16 cellular contexts compared by ENCODE assay signal in the genomic region with DNA sequence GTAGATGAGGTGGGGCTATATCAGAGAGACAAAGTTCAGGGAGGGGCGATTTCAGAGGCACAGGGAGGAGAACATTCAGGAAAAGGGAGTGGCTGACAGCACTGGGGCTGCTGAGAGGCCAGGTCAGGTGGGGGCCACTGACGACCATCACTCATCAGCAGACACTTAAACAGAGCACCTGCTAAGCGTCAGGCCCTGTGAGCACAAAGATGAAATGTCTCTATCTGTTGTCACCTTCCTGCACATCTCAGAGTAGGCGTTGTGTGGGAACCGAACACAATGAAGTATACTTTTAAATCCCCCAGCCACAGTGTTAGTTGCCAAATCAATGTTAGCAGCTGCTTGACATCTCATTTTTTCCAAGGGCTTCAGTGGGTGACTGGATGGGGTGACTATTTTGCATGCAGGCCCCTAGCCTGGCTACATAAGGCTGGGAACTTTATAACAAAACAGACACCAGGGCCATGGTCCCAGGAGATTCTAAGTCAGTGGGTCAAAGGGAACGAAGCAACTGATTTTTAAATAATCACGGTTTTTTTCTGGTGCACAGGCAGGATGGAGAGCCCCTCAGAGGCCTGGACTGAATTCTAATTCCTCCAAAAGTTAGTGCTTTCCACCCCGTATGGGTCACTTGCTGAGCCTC. TPM values are rescaled to one million over a fixed set of nuclear protein-coding genes. Genes with fewer than 3 reads are reported as not detected.
DNase-seq lines count a peak whose midpoint lies in the region; ATAC-seq and TF ChIP-seq lines count a peak whose summit lies in the region.
"Had no signal": no experiment of that assay in that cellular context is flagged by ENCODE, and none has a peak within 500 bp of the region (broad histone marks: within the 10 kb centered on the region; RNA-seq: fewer than 3 reads in every experiment).

No MANE protein-coding gene starts in this region.

- H3K27ac ChIP-seq in BLaER1 treated with 17β-estradiol and CSF1 and Interleukin-3, amounts not matched to agents 10 nM and 100 nM = no peak overlapping the region
- H3K27ac ChIP-seq in HEK293 (ENCODE audit: extremely low read depth, low read depth, low read length) (no peak overlapping the region), cardiac muscle cell (peak overlapping the region; percentile 44), mammary epithelial cell (ENCODE audit: insufficient read depth, low read depth, low read length) (no peak overlapping the region), SJCRH30 (no peak overlapping the region), PC-9 (no peak overlapping the region)
- H3K27ac ChIP-seq: A549 had no signal

- H3K27me3 ChIP-seq in BLaER1 treated with 17β-estradiol and CSF1 and Interleukin-3, amounts not matched to agents 10 nM and 100 nM = no peaks in the 10 kb centered on the region
- peaks cover 14% of the 10 kb centered on the region for H3K27me3 ChIP-seq in cardiac muscle cell
- no peaks in the 10 kb centered on the region for H3K27me3 ChIP-seq in mammary epithelial cell (ENCODE audit: insufficient read depth, low read length)
- H3K27me3 ChIP-seq in SJCRH30 = no peaks in the 10 kb centered on the region
- H3K27me3 ChIP-seq in PC-9 (ENCODE audit: insufficient read depth, low read depth) = no peaks in the 10 kb centered on the region

- DNase-seq in cardiac muscle cell (ENCODE audit: low read depth in 1 of 2, low spot score in 1 of 2) = peak in 1 of 2 donors; percentile 64
- no peak for DNase-seq in mucosa of descending colon
- DNase-seq in mammary epithelial cell = no peak
- DNase-seq in SJCRH30 = no peak
- DNase-seq in activated T-cell treated with anti-CD3 and anti-CD28 coated beads, Interleukin-2, amount 50 U/mL, for 1 hour = no peak
- no peak for DNase-seq in PC-9
- DNase-seq: CD4-positive, CD25-positive, alpha-beta regulatory T cell; DMS53; KG1; NCI-H1092; NCI-H1694 treated with DMSO at 0.1 percent for 48 hours; NCI-H446 had no signal

- no peaks in the 10 kb centered on the region for H4K20me1 ChIP-seq in BLaER1 treated with 17β-estradiol and CSF1 and Interleukin-3, amounts not matched to agents 10 nM and 100 nM
- H4K20me1 ChIP-seq in mammary epithelial cell (ENCODE audit: insufficient read depth, low read length) (no peaks in the 10 kb centered on the region), PC-9 (ENCODE audit: insufficient read depth) (no peaks in the 10 kb centered on the region)

- peaks cover 0 to 10% (median 3%) of the 10 kb centered on the region in 11 experiments; a peak in 5 of 22 replicates for H3K9me3 ChIP-seq in BLaER1 treated with 17β-estradiol and CSF1 and Interleukin-3, amounts not matched to agents 10 nM and 100 nM (replicated peaks in 1 of 11)
- H3K9me3 ChIP-seq in HEK293 (ENCODE audit: control insufficient read depth, insufficient read depth, low read depth, low read length) (no peaks in the 10 kb centered on the region), cardiac muscle cell (ENCODE audit: low read depth) (no peaks in the 10 kb centered on the region), mucosa of descending colon (no peaks in the 10 kb centered on the region), mammary epithelial cell (replicated peaks; ENCODE audit: insufficient read depth, low read length) (no peaks in the 10 kb centered on the region), SJCRH30 (replicated peaks) (no peaks in the 10 kb centered on the region), PC-9 (ENCODE audit: insufficient read depth, low read depth) (no peaks in the 10 kb centered on the region)

- H3K4me2 ChIP-seq in BLaER1 treated with 17β-estradiol and CSF1 and Interleukin-3, amounts not matched to agents 10 nM and 100 nM = peak overlapping the region in 8 of 11 experiments; percentile 13 to 76 (median 54); a peak in 14 of 22 replicates
- H3K4me2 ChIP-seq in mammary epithelial cell (ENCODE audit: insufficient read depth, low read depth, low read length) (no peak overlapping the region), PC-9 (no peak overlapping the region)
- H3K4me2 ChIP-seq: A549 had no signal

- in situ Hi-C loops in mammary epithelial cell (cut with MboI; ENCODE audit: low sequenced_read_pairs in 2 of 2) = no loop called here

- ATAC-seq in mucosa of descending colon = peak; percentile 20
- ATAC-seq: A549, HCT116 had no signal

- POLR2A ChIA-PET in HEK293 (lab: Yijun Ruan, JAX) = no interaction called here
- POLR2A ChIA-PET in PC-9 (lab: Charles Lee; ENCODE audit: unreplicated experiment) = no interaction called here

- no peak for TF ChIP-seq CTCF in HEK293 (tag by site-specific recombination; IDR thresholded peaks at IDR 0.05)
- no peak for TF ChIP-seq CTCF in cardiac muscle cell (IDR thresholded peaks at IDR 0.05; ENCODE audit: low read depth, low read length)
- no peak for TF ChIP-seq CTCF in mucosa of descending colon (IDR thresholded peaks at IDR 0.05)
- no peak for TF ChIP-seq CTCF in mammary epithelial cell (conservative IDR thresholded peaks at IDR 0.05 in 1 of 2, IDR thresholded peaks at IDR 0.05 in 1 of 2; ENCODE audit: extremely low read depth in 1 of 2, insufficient read depth in 1 of 2, low read depth in 1 of 2, low read length in 2 of 2)
- TF ChIP-seq CTCF in PC-9 (conservative IDR thresholded peaks at IDR 0.05) = no peak

- CTCF ChIA-PET in HEK293 (lab: Yijun Ruan, JAX) (interaction anchor here (2.7 kb wide), 1 partner anchor 9 kb away, joined by 15 read pairs; no protein-coding TSS in a partner anchor), mammary epithelial cell (lab: Charles Lee; ENCODE audit: low non-redundant PET) (no interaction called here), PC-9 (lab: Charles Lee) (no interaction called here)

- dilution Hi-C loops in mammary epithelial cell (cut with HindIII; ENCODE audit: low sequenced_read_pairs) = no loop called here

- BruUV-seq in mammary epithelial cell (replicated peaks; lab: Mats Ljungman, UMichigan) = no TSS peak
- BruUV-seq in PC-9 (replicated peaks; lab: Mats Ljungman, UMichigan) = no TSS peak

- H3K4me3 ChIP-seq in BLaER1 treated with 17β-estradiol and CSF1 and Interleukin-3, amounts not matched to agents 10 nM and 100 nM = no peak overlapping the region
- no peak overlapping the region for H3K4me3 ChIP-seq in HEK293 (ENCODE audit: low read depth, low read length)
- H3K4me3 ChIP-seq in cardiac muscle cell = no peak overlapping the region
- H3K4me3 ChIP-seq in mucosa of descending colon = no peak overlapping the region
- H3K4me3 ChIP-seq in mammary epithelial cell (replicated peaks in 1 of 3; ENCODE audit: insufficient read depth in 1 of 3, low read depth in 2 of 3, low read length in 3 of 3) = no peak overlapping the region
- no peak overlapping the region for H3K4me3 ChIP-seq in SJCRH30
- no peak overlapping the region for H3K4me3 ChIP-seq in PC-9
- H3K4me3 ChIP-seq: A549 had no signal

- no peak overlapping the region for H2AFZ ChIP-seq in mammary epithelial cell (ENCODE audit: low read depth, low read length)
- H2AFZ ChIP-seq in PC-9 = no peak overlapping the region

- H3K4me1 ChIP-seq in BLaER1 treated with 17β-estradiol and CSF1 and Interleukin-3, amounts not matched to agents 10 nM and 100 nM = peaks cover 0 to 19% (median 14%) of the 10 kb centered on the region in 10 experiments; a peak in 14 of 20 replicates
- H3K4me1 ChIP-seq in HEK293 (ENCODE audit: control insufficient read depth, insufficient read depth, low read length) (no peaks in the 10 kb centered on the region), cardiac muscle cell (ENCODE audit: low read depth) (peaks cover 19% of the 10 kb centered on the region), mucosa of descending colon (ENCODE audit: low read depth) (no peaks in the 10 kb centered on the region), mammary epithelial cell (ENCODE audit: insufficient read depth, low read length) (no peaks in the 10 kb centered on the region), SJCRH30 (no peaks in the 10 kb centered on the region), PC-9 (replicated peaks; ENCODE audit: insufficient read depth) (no peaks in the 10 kb centered on the region)
- H3K4me1 ChIP-seq: A549 had no signal

- no peaks in the 10 kb centered on the region for H3K9me2 ChIP-seq in PC-9 (ENCODE audit: insufficient read depth)

- no peaks in the 10 kb centered on the region for H3K79me2 ChIP-seq in mammary epithelial cell (ENCODE audit: insufficient read depth, low read length)
- H3K79me2 ChIP-seq in PC-9 (ENCODE audit: low read depth) = no peaks in the 10 kb centered on the region

- H3F3A ChIP-seq in PC-9 (ENCODE audit: insufficient read depth, low read depth) = no peaks in the 10 kb centered on the region

- intact Hi-C loops in mucosa of descending colon (cut with DNase I, micrococcal nuclease) = no loop called here
- intact Hi-C loops in mammary epithelial cell (cut with micrococcal nuclease) = loop anchor here (10.0 kb wide), 2 partner anchors 47 to 53 kb away; no protein-coding TSS in a partner anchor
- intact Hi-C loops in PC-9 (cut with micrococcal nuclease; ENCODE audit: unreplicated experiment) = no loop called here

- WGBS in mammary epithelial cell (ENCODE audit: low coverage, missing lambda C conversion rate) = 76% methylated on average over 8 of the region's 8 CpGs

- no peak overlapping the region for H3K9ac ChIP-seq in BLaER1 treated with 17β-estradiol and CSF1 and Interleukin-3, amounts not matched to agents 10 nM and 100 nM
- H3K9ac ChIP-seq in mammary epithelial cell (ENCODE audit: insufficient read depth, low read length) = no peak overlapping the region

- H3K36me3 ChIP-seq in BLaER1 treated with 17β-estradiol and CSF1 and Interleukin-3, amounts not matched to agents 10 nM and 100 nM = no peaks in the 10 kb centered on the region
- H3K36me3 ChIP-seq in HEK293 (ENCODE audit: control insufficient read depth in 2 of 2, insufficient read depth in 1 of 2, low read length in 2 of 2) (no peaks in the 10 kb centered on the region), cardiac muscle cell (no peaks in the 10 kb centered on the region), mucosa of descending colon (ENCODE audit: low read depth) (no peaks in the 10 kb centered on the region), mammary epithelial cell (ENCODE audit: insufficient read depth, low read length) (no peaks in the 10 kb centered on the region), SJCRH30 (no peaks in the 10 kb centered on the region), PC-9 (ENCODE audit: low read depth) (no peaks in the 10 kb centered on the region)

TF ChIP-seq in HEK293, 187 proteins besides CTCF, POLR2A, EP300 and RAD21:
- TF ChIP-seq ZNF146 (tag by site-specific recombination; IDR thresholded peaks at IDR 0.05) (no peak), EGR2 (tag by site-specific recombination; IDR thresholded peaks at IDR 0.05; ENCODE audit: low read depth) (0 out of 2 replicates have a peak, but pooled peaks have one; percentile 8)

RNA-seq across cellular contexts. Expression of a gene that starts 31.1 kb away (rescaled TPM):
- total RNA-seq in cardiac muscle cell = 0.88 and 3.7 TPM in 2 replicates
- 5.0 and 10.3 TPM in 2 replicates for polyA plus RNA-seq in cardiac muscle cell
- total RNA-seq in mucosa of descending colon = 10 to 100 TPM in 2 of 3 donors, 1 to 10 TPM in 1; 5.9 to 19.2 (median 15.9) TPM
- 10 to 100 TPM in 1 of 2 donors, 1 to 10 TPM in 1; 1.8 to 10.4 TPM for total RNA-seq in mammary epithelial cell
- 1.9 TPM for polyA plus RNA-seq in mammary epithelial cell
- 0.26 TPM for polyA minus RNA-seq in mammary epithelial cell
- total RNA-seq in SJCRH30 (2014; rRNA removed; shearing (Covaris generic)) = 9.8 and 10.5 TPM in 2 replicates
- 4.2 and 4.9 TPM in 2 replicates for total RNA-seq in PC-9 (2021)

Comparison
In these comparisons a context has a peak if more than half of its experiments do, and no peak if none do; other contexts are left out.
1. H3K4me2 ChIP-seq: peak in BLaER1 treated with 17β-estradiol and CSF1 and Interleukin-3, amounts not matched to agents 10 nM and 100 nM (8 of 11); none in mammary epithelial cell (single experiment) and PC-9 (single experiment).